Comparison of ENCODE assay signal across 1 cellular context in the genomic region with DNA sequence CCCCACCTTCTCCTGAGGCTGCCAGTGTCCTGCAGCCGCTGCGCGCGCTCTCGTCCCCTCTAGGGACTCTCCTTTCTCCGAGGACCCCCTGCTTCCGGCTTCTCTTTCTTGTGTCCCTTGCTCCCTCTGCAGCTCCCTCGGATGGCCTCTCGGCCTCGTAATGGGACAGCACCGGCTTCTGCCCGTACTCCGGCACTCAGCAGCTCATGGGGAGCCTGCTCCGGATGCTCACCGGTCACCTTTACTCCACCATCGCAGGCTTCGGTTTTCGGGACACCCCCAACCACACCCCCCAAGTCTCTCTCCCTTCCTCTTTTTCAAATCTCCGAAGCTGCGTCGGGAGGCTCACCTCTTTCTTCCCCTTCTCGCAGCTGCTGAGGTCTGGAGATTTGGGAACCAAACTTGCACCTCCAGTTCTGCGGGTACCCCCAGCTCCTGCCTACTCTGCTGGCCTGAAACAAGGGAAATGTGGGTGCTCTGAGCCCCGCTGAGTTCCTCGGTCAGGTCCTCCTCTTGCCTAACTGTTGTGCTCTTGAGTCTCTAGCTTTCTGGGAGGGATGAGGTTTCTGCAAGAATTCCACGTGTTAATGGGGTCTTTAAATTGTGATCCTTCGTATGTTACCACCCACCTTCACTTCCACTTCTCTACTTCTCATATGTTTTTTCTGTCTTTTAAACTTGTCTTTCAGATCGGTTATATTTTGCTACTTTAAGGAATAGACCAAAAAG.
TF ChIP-seq lines count a peak whose summit lies in the region.

No MANE protein-coding gene starts in this region.

TF ChIP-seq in K562, 482 proteins besides CTCF, POLR2A, EP300 and RAD21 (continued from another document):
- TF ChIP-seq CREB1 (IDR thresholded peaks at IDR 0.05) (no peak), CREB1 (CRISPR knock-in tag; IDR thresholded peaks at IDR 0.05) (0 out of 2 replicates have a peak, but pooled peaks have one; percentile 22), SMAD4 (CRISPR knock-in tag; conservative IDR thresholded peaks at IDR 0.05) (no peak), CBFB (CRISPR knock-in tag; IDR thresholded peaks at IDR 0.05) (no peak), HDAC6 (IDR thresholded peaks at IDR 0.05; ENCODE audit: low read depth, low read length) (no peak), NR2C2 (CRISPR knock-in tag; IDR thresholded peaks at IDR 0.05) (no peak), NR2C2 (tag; IDR thresholded peaks at IDR 0.05) (no peak; the same call in 1 of the 2 replicates), TEAD2 (tag; IDR thresholded peaks at IDR 0.05) (no peak), MIER1 (IDR thresholded peaks at IDR 0.05; ENCODE audit: low read depth) (no peak), SIN3A (IDR thresholded peaks at IDR 0.05; ENCODE audit: borderline replicate concordance in 2 of 2, control insufficient read depth in 1 of 2, low read depth in 2 of 2, low read length in 2 of 2) (peak in 1 of 2 experiments; percentile 1; a peak in 1 of 4 replicates), KLF1 (tag; IDR thresholded peaks at IDR 0.05) (no peak), OTX1 (CRISPR knock-in tag; IDR thresholded peaks at IDR 0.05) (no peak), ZKSCAN1 (IDR thresholded peaks at IDR 0.05; ENCODE audit: low read depth, low read length) (no peak), ZNF436 (CRISPR knock-in tag; IDR thresholded peaks at IDR 0.05) (no peak), FOXJ2 (tag; IDR thresholded peaks at IDR 0.05) (no peak), CAMTA2 (CRISPR knock-in tag; conservative IDR thresholded peaks at IDR 0.05) (no peak), CBFA2T3 (IDR thresholded peaks at IDR 0.05) (no peak), U2AF1 (optimal IDR thresholded peaks at IDR 0.05; ENCODE audit: low read depth, low read length) (no peak), GABPB2 (CRISPR knock-in tag; conservative IDR thresholded peaks at IDR 0.05) (no peak), POLR3A (IDR thresholded peaks at IDR 0.05; ENCODE audit: borderline replicate concordance, extremely low read depth, insufficient read depth, insufficient read length) (no peak), ZNF23 (CRISPR knock-in tag; IDR thresholded peaks at IDR 0.05) (no peak), RBBP5 (IDR thresholded peaks at IDR 0.05; ENCODE audit: borderline replicate concordance, insufficient read depth, low read length, poor library complexity, severe bottlenecking) (peak; percentile 68), SAP30 (IDR thresholded peaks at IDR 0.05; ENCODE audit: borderline replicate concordance, insufficient read depth, low read depth, low read length, poor library complexity, severe bottlenecking) (peak; percentile 51), ZFPM2 (CRISPR knock-in tag; IDR thresholded peaks at IDR 0.05) (no peak), ZNF766 (CRISPR knock-in tag; conservative IDR thresholded peaks at IDR 0.05) (no peak), KHSRP (IDR thresholded peaks at IDR 0.05) (no peak)
- TF ChIP-seq, protein P1, sequence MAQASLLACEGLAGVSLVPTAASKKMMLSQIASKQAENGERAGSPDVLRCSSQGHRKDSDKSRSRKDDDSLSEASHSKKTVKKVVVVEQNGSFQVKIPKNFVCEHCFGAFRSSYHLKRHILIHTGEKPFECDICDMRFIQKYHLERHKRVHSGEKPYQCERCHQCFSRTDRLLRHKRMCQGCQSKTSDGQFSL (CRISPR knock-in tag; IDR thresholded peaks at IDR 0.05), result peak; percentile 87
- TF ChIP-seq, protein P1 (tag; IDR thresholded peaks at IDR 0.05), result peak in 1 of 2 experiments; percentile 66; a peak in 1 of 4 replicates
- TF ChIP-seq, protein P2, sequence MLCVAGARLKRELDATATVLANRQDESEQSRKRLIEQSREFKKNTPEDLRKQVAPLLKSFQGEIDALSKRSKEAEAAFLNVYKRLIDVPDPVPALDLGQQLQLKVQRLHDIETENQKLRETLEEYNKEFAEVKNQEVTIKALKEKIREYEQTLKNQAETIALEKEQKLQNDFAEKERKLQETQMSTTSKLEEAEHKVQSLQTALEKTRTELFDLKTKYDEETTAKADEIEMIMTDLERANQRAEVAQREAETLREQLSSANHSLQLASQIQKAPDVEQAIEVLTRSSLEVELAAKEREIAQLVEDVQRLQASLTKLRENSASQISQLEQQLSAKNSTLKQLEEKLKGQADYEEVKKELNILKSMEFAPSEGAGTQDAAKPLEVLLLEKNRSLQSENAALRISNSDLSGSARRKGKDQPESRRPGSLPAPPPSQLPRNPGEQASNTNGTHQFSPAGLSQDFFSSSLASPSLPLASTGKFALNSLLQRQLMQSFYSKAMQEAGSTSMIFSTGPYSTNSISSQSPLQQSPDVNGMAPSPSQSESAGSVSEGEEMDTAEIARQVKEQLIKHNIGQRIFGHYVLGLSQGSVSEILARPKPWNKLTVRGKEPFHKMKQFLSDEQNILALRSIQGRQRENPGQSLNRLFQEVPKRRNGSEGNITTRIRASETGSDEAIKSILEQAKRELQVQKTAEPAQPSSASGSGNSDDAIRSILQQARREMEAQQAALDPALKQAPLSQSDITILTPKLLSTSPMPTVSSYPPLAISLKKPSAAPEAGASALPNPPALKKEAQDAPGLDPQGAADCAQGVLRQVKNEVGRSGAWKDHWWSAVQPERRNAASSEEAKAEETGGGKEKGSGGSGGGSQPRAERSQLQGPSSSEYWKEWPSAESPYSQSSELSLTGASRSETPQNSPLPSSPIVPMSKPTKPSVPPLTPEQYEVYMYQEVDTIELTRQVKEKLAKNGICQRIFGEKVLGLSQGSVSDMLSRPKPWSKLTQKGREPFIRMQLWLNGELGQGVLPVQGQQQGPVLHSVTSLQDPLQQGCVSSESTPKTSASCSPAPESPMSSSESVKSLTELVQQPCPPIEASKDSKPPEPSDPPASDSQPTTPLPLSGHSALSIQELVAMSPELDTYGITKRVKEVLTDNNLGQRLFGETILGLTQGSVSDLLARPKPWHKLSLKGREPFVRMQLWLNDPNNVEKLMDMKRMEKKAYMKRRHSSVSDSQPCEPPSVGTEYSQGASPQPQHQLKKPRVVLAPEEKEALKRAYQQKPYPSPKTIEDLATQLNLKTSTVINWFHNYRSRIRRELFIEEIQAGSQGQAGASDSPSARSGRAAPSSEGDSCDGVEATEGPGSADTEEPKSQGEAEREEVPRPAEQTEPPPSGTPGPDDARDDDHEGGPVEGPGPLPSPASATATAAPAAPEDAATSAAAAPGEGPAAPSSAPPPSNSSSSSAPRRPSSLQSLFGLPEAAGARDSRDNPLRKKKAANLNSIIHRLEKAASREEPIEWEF (CRISPR knock-in tag; IDR thresholded peaks at IDR 0.05), result no peak
- TF ChIP-seq, protein P3, sequence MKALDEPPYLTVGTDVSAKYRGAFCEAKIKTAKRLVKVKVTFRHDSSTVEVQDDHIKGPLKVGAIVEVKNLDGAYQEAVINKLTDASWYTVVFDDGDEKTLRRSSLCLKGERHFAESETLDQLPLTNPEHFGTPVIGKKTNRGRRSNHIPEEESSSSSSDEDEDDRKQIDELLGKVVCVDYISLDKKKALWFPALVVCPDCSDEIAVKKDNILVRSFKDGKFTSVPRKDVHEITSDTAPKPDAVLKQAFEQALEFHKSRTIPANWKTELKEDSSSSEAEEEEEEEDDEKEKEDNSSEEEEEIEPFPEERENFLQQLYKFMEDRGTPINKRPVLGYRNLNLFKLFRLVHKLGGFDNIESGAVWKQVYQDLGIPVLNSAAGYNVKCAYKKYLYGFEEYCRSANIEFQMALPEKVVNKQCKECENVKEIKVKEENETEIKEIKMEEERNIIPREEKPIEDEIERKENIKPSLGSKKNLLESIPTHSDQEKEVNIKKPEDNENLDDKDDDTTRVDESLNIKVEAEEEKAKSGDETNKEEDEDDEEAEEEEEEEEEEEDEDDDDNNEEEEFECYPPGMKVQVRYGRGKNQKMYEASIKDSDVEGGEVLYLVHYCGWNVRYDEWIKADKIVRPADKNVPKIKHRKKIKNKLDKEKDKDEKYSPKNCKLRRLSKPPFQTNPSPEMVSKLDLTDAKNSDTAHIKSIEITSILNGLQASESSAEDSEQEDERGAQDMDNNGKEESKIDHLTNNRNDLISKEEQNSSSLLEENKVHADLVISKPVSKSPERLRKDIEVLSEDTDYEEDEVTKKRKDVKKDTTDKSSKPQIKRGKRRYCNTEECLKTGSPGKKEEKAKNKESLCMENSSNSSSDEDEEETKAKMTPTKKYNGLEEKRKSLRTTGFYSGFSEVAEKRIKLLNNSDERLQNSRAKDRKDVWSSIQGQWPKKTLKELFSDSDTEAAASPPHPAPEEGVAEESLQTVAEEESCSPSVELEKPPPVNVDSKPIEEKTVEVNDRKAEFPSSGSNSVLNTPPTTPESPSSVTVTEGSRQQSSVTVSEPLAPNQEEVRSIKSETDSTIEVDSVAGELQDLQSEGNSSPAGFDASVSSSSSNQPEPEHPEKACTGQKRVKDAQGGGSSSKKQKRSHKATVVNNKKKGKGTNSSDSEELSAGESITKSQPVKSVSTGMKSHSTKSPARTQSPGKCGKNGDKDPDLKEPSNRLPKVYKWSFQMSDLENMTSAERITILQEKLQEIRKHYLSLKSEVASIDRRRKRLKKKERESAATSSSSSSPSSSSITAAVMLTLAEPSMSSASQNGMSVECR (CRISPR knock-in tag; IDR thresholded peaks at IDR 0.05), result no peak
- TF ChIP-seq, protein P4, sequence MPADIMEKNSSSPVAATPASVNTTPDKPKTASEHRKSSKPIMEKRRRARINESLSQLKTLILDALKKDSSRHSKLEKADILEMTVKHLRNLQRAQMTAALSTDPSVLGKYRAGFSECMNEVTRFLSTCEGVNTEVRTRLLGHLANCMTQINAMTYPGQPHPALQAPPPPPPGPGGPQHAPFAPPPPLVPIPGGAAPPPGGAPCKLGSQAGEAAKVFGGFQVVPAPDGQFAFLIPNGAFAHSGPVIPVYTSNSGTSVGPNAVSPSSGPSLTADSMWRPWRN (IDR thresholded peaks at IDR 0.05; ENCODE audit: low read depth), result no peak
